In the genomic region with DNA sequence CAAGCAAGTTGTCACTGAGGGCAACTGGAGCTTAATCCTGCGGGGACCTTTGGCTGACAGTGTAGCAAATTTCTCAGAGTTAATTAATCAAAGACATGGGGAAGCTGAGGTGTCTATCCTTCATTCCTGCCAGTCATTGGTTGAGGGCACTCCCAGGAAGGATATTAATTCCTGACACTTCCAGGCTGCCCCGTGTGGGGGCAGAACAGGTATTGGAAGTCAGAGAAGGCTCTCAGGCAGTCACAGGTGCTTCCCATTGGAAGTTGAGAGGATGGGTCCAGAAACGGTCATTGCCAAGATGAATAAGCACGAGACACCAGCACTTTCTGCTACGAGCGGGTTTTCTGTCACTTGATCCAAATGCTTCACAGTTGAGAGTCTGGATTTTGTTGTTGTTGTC, we compare ENCODE assay signal across 26 cellular contexts. TPM values are rescaled to one million over a fixed set of nuclear protein-coding genes. Genes with fewer than 3 reads are reported as not detected.
"Had no signal": no experiment of that assay in that cellular context is flagged by ENCODE, and none has a peak within 500 bp of the region (broad histone marks: within the 10 kb centered on the region; RNA-seq: fewer than 3 reads in every experiment).

No MANE protein-coding gene starts in this region.

- H3K27ac Mint-ChIP-seq: natural killer cell; neural progenitor cell; progenitor cell of endocrine pancreas; stimulated activated effector memory CD8-positive, alpha-beta T cell treated with anti-CD3 and anti-CD28 coated beads, Interleukin-12 subunit alpha, Interleukin-12 subunit beta, amount 100 ng/mL, for 72 hours; type B pancreatic cell had no signal

- H3K9me3 ChIP-seq: ovary, suprapubic skin, thyroid gland had no signal

- H3K4me3 Mint-ChIP-seq: natural killer cell; neural progenitor cell; stimulated activated effector memory CD8-positive, alpha-beta T cell treated with anti-CD3 and anti-CD28 coated beads, Interleukin-12 subunit alpha, Interleukin-12 subunit beta, amount 100 ng/mL, for 72 hours; type B pancreatic cell had no signal

- H3K27ac ChIP-seq: dorsolateral prefrontal cortex, heart left ventricle, neural progenitor cell, ovary, suprapubic skin, thyroid gland had no signal

- H3K36me3 ChIP-seq: heart left ventricle, neural progenitor cell, ovary, suprapubic skin, thyroid gland had no signal

- H3K36me3 Mint-ChIP-seq: natural killer cell; neural progenitor cell; stimulated activated effector memory CD8-positive, alpha-beta T cell treated with anti-CD3 and anti-CD28 coated beads, Interleukin-12 subunit alpha, Interleukin-12 subunit beta, amount 100 ng/mL, for 72 hours; type B pancreatic cell had no signal

- H3K27me3 ChIP-seq: dorsolateral prefrontal cortex, heart left ventricle, neural progenitor cell, ovary, suprapubic skin, thyroid gland had no signal

- H3K27me3 Mint-ChIP-seq: progenitor cell of endocrine pancreas, type B pancreatic cell had no signal

- H3K9me3 Mint-ChIP-seq: type B pancreatic cell had no signal

- H3K4me2 ChIP-seq: neural progenitor cell had no signal

- FAIRE-seq: endometrium, frontal cortex, small intestine, urothelium cell line had no signal

- H3K4me3 ChIP-seq: dorsolateral prefrontal cortex, heart left ventricle, neural progenitor cell, ovary, suprapubic skin, thyroid gland had no signal

- H3K9ac ChIP-seq: neural progenitor cell had no signal

- ATAC-seq: esophagus mucosa; heart left ventricle; left colon; natural killer cell; right cardiac atrium; stimulated activated effector memory CD8-positive, alpha-beta T cell treated with anti-CD3 and anti-CD28 coated beads, Interleukin-12 subunit alpha, Interleukin-12 subunit beta, amount 100 ng/mL, for 72 hours; stimulated activated naive CD8-positive, alpha-beta T cell treated with anti-CD3 and anti-CD28 coated beads, Interleukin-15, Interleukin-2, amounts not matched to agents 100 U/mL and 50 U/mL, for 24 hours had no signal

- H2AFZ ChIP-seq: neural progenitor cell had no signal

- DNase-seq: cortex of kidney; dorsolateral prefrontal cortex; effector CD8-positive, alpha-beta T cell; heart left ventricle; left colon; mammary epithelial cell; natural killer cell; nucleus accumbens; ovary; right cardiac atrium; small intestine; stimulated activated CD4-positive, alpha-beta T cell treated with anti-CD3 and anti-CD28 coated beads, Interleukin-2, amount 100 ng/mL, for 48 hours; stimulated activated CD8-positive, alpha-beta memory T cell treated with anti-CD3 and anti-CD28 coated beads, Interleukin-4, amount 100 ng/mL, for 48 hours; stimulated activated naive CD8-positive, alpha-beta T cell treated with anti-CD3 and anti-CD28 coated beads, Interleukin-15, Interleukin-2, amounts not matched to agents 100 U/mL and 50 U/mL, for 24 hours; thyroid gland had no signal

- H3K4me1 ChIP-seq: suprapubic skin had no signal

RNA-seq across cellular contexts. Expression of a gene that starts 29.1 kb away (rescaled TPM):
- total RNA-seq: fibroblast of lung, mammary epithelial cell, myocyte, progenitor cell of endocrine pancreas had no signal
